11 cellular contexts compared by ENCODE assay signal in genomic region chr22:31284241-31284745, GRCh38. TPM values are rescaled to one million over a fixed set of nuclear protein-coding genes. Genes with fewer than 3 reads are reported as not detected.
DNase-seq lines count a peak whose midpoint lies in the region; ATAC-seq and TF ChIP-seq lines count a peak whose summit lies in the region.
"Had no signal": no experiment of that assay in that cellular context is flagged by ENCODE, and none has a peak within 500 bp of the region (broad histone marks: within the 10 kb centered on the region; RNA-seq: fewer than 3 reads in every experiment).

No MANE protein-coding gene starts in this region.

- H3K9me3 Mint-ChIP-seq in activated T-helper 17 cell treated with anti-CD3 and anti-CD28 coated beads, Interleukin-2, amount 50 U/mL, for 72 hours: no peaks in the 10 kb centered on the region

- H3K27ac ChIP-seq in right atrium auricular region: peak overlapping the region; percentile 14 to 35
- peak overlapping the region in 3 of 12 donors; percentile 24 to 96 (median 62) for H3K27ac ChIP-seq in heart left ventricle
- peak overlapping the region; percentile 98 for H3K27ac ChIP-seq in upper lobe of right lung
- H3K27ac ChIP-seq: foreskin keratinocyte had no signal

- intact Hi-C loops in heart left ventricle (cut with DNase I): no loop called here
- intact Hi-C loops in mucosa of descending colon (cut with DNase I, micrococcal nuclease): no loop called here
- intact Hi-C loops in upper lobe of right lung (cut with DNase I): no loop called here

- H3K4me1 Mint-ChIP-seq in activated T-helper 17 cell treated with anti-CD3 and anti-CD28 coated beads, Interleukin-2, amount 50 U/mL, for 72 hours: peaks cover 47% of the 10 kb centered on the region

- DNase-seq in right atrium auricular region (ENCODE audit: low spot score): no peak
- DNase-seq in heart left ventricle: no peak
- DNase-seq in mucosa of descending colon: peak in 1 of 3 donors; percentile 23
- DNase-seq in upper lobe of right lung: no peak
- DNase-seq in C1 segment of cervical spinal cord (lab: John Stamatoyannopoulos, UW): no peak
- no peak for DNase-seq in NCI-H2081 (lab: John Stamatoyannopoulos, UW)
- DNase-seq: DND-41, foreskin keratinocyte, NCI-H1417 treated with DMSO at 0.1 percent for 48 hours had no signal

- no peak for ATAC-seq in heart left ventricle
- ATAC-seq in activated T-helper 17 cell treated with anti-CD3 and anti-CD28 coated beads, Interleukin-2, amount 50 U/mL, for 72 hours (replicated peaks): no peak
- ATAC-seq in mucosa of descending colon: peak; percentile 0
- ATAC-seq in upper lobe of right lung: no peak
- ATAC-seq in HG02885 (IDR thresholded peaks at IDR 0.05; ENCODE audit: poor library complexity, unreplicated experiment): no peak
- ATAC-seq: foreskin keratinocyte had no signal

- WGBS in heart left ventricle, 4 donors: 79 to 97% (median 91%) methylated on average over 2 of the region's 2 CpGs

- TF ChIP-seq CTCF in right atrium auricular region (IDR thresholded peaks at IDR 0.05) (no peak), heart left ventricle (IDR thresholded peaks at IDR 0.05) (no peak), mucosa of descending colon (IDR thresholded peaks at IDR 0.05) (no peak), upper lobe of right lung (IDR thresholded peaks at IDR 0.05) (no peak)

- H3K36me3 Mint-ChIP-seq in activated T-helper 17 cell treated with anti-CD3 and anti-CD28 coated beads, Interleukin-2, amount 50 U/mL, for 72 hours (ENCODE audit: low read depth): peaks cover 93% of the 10 kb centered on the region

- H3K27me3 ChIP-seq in right atrium auricular region (no peaks in the 10 kb centered on the region), heart left ventricle (no peaks in the 10 kb centered on the region), upper lobe of right lung (no peaks in the 10 kb centered on the region)
- H3K27me3 ChIP-seq: foreskin keratinocyte had no signal

- H3K4me3 ChIP-seq in right atrium auricular region (no peak overlapping the region), heart left ventricle (no peak overlapping the region), mucosa of descending colon (no peak overlapping the region), upper lobe of right lung (no peak overlapping the region)

- H3K27ac Mint-ChIP-seq in activated T-helper 17 cell treated with anti-CD3 and anti-CD28 coated beads, Interleukin-2, amount 50 U/mL, for 72 hours: peak overlapping the region; percentile 89

- H3K4me1 ChIP-seq in right atrium auricular region: peaks cover 0 to 25% of the 10 kb centered on the region in 2 donors
- H3K4me1 ChIP-seq in heart left ventricle: peaks cover 3 to 67% (median 20%) of the 10 kb centered on the region in 12 donors
- peaks cover 20% of the 10 kb centered on the region for H3K4me1 ChIP-seq in mucosa of descending colon (ENCODE audit: low read depth)
- H3K4me1 ChIP-seq in upper lobe of right lung: peaks cover 37% of the 10 kb centered on the region
- H3K4me1 ChIP-seq: foreskin keratinocyte had no signal

- no peak overlapping the region for H3K4me3 Mint-ChIP-seq in activated T-helper 17 cell treated with anti-CD3 and anti-CD28 coated beads, Interleukin-2, amount 50 U/mL, for 72 hours

- H3K36me3 ChIP-seq in right atrium auricular region (peaks cover 84% of the 10 kb centered on the region), heart left ventricle (peaks cover 0 to 100% (median 92%) of the 10 kb centered on the region in 9 donors), mucosa of descending colon (ENCODE audit: low read depth) (no peaks in the 10 kb centered on the region), upper lobe of right lung (peaks cover 89% of the 10 kb centered on the region)

- TF ChIP-seq POLR2A in heart left ventricle (IDR thresholded peaks at IDR 0.05): no peak

- H3K27me3 Mint-ChIP-seq in activated T-helper 17 cell treated with anti-CD3 and anti-CD28 coated beads, Interleukin-2, amount 50 U/mL, for 72 hours: no peaks in the 10 kb centered on the region

- H3K9me3 ChIP-seq in right atrium auricular region: no peaks in the 10 kb centered on the region
- H3K9me3 ChIP-seq in heart left ventricle: no peaks in the 10 kb centered on the region
- H3K9me3 ChIP-seq in mucosa of descending colon: no peaks in the 10 kb centered on the region
- no peaks in the 10 kb centered on the region for H3K9me3 ChIP-seq in upper lobe of right lung

RNA-seq across cellular contexts. Expression of gene PIK3IP1, which starts 8.0 kb away (rescaled TPM):
- total RNA-seq in right atrium auricular region: 10 to 100 TPM; 14.6 to 17.6 TPM
- 10 to 100 TPM in 7 of 9 donors, 1 to 10 TPM in 2; 3.8 to 40.7 (median 27.8) TPM for total RNA-seq in heart left ventricle
- 1 to 10 TPM; 4.0 to 7.8 TPM for polyA plus RNA-seq in heart left ventricle
- 10 to 100 TPM; 11.0 to 24.1 TPM for total RNA-seq in activated T-helper 17 cell treated with anti-CD3 and anti-CD28 coated beads, Interleukin-2, amount 50 U/mL, for 72 hours
- 10 to 100 TPM; 17.1 to 24.7 (median 22.8) TPM for total RNA-seq in mucosa of descending colon
- 56.4 TPM for total RNA-seq in upper lobe of right lung
